33 cellular contexts compared by ENCODE assay signal in genomic region chr2:72050734-72051133, GRCh38.
"Had no signal": no experiment of that assay in that cellular context is flagged by ENCODE, and none has a peak within 500 bp of the region (broad histone marks: within the 10 kb centered on the region; RNA-seq: fewer than 3 reads in every experiment).

No MANE protein-coding gene starts in this region.

- H3K4me3 ChIP-seq: esophagus muscularis mucosa, gastrocnemius medialis had no signal

- H3K4me3 Mint-ChIP-seq: activated B cell treated with CpG ODN at 0.5 μM for 24 hours; activated CD8-positive, alpha-beta T cell treated with anti-CD3 and anti-CD28 coated beads for 36 hours; activated naive CD8-positive, alpha-beta T cell; activated T-cell treated with anti-CD3 and anti-CD28 coated beads, Interleukin-2, amount 50 U/mL, for 4 hours; activated T-helper 17 cell treated with anti-CD3 and anti-CD28 coated beads, Interleukin-2, amount 50 U/mL, for 72 hours; effector memory CD8-positive, alpha-beta T cell; T-helper 17 cell; T-helper 2 cell treated with Interferon-gamma antibody and Interleukin-4, amounts not matched to agents 5 μg/mL and 100 μg/mL, for 36 hours had no signal

- ATAC-seq: activated CD4-positive, CD25-positive, alpha-beta regulatory T cell treated with anti-CD3 and anti-CD28 coated beads, Interleukin-2, amount 50 U/mL, for 24 hours; activated CD8-positive, alpha-beta T cell treated with anti-CD3 and anti-CD28 coated beads for 36 hours; activated T-cell treated with anti-CD3 and anti-CD28 coated beads, Interleukin-2, amount 50 U/mL, for 4 hours; activated T-helper 17 cell treated with anti-CD3 and anti-CD28 coated beads, Interleukin-2, amount 50 U/mL, for 72 hours; effector memory CD8-positive, alpha-beta T cell; foreskin keratinocyte; gastrocnemius medialis; T-helper 17 cell had no signal

- H3K27ac Mint-ChIP-seq: activated B cell treated with CpG ODN at 0.5 μM for 24 hours; activated CD8-positive, alpha-beta T cell treated with anti-CD3 and anti-CD28 coated beads for 36 hours; activated naive CD8-positive, alpha-beta T cell; activated T-helper 17 cell treated with anti-CD3 and anti-CD28 coated beads, Interleukin-2, amount 50 U/mL, for 72 hours; effector memory CD8-positive, alpha-beta T cell; T-helper 17 cell; T-helper 2 cell treated with Interferon-gamma antibody and Interleukin-4, amounts not matched to agents 5 μg/mL and 100 μg/mL, for 36 hours had no signal

- H3K36me3 ChIP-seq: brain microvascular endothelial cell, esophagus muscularis mucosa, gastrocnemius medialis, WERI-Rb-1 had no signal

- H3K27ac ChIP-seq: brain microvascular endothelial cell, esophagus muscularis mucosa, foreskin keratinocyte, gastrocnemius medialis, WERI-Rb-1 had no signal

- H3K4me1 Mint-ChIP-seq: activated B cell treated with CpG ODN at 0.5 μM for 24 hours; activated T-helper 17 cell treated with anti-CD3 and anti-CD28 coated beads, Interleukin-2, amount 50 U/mL, for 72 hours; T-helper 17 cell had no signal

- FAIRE-seq: astrocyte, colon had no signal

- H3K4me1 ChIP-seq: esophagus muscularis mucosa, gastrocnemius medialis had no signal

- H3K27me3 Mint-ChIP-seq: activated B cell treated with CpG ODN at 0.5 μM for 24 hours; activated CD8-positive, alpha-beta T cell treated with anti-CD3 and anti-CD28 coated beads for 36 hours; T-helper 17 cell had no signal

- H3K27me3 ChIP-seq: brain microvascular endothelial cell, esophagus muscularis mucosa, foreskin keratinocyte, gastrocnemius medialis had no signal

- DNase-seq: activated B cell treated with CpG ODN at 0.5 μM for 24 hours; activated CD4-positive, alpha-beta T cell treated with anti-CD3 and anti-CD28 coated beads for 48 hours; activated CD4-positive, alpha-beta T cell treated with anti-CD3 and anti-CD28 coated beads, Interleukin-2, amount 50 U/mL, for 1 hour; activated CD4-positive, alpha-beta T cell treated with anti-CD3 and anti-CD28 coated beads, Interleukin-2, amount 50 U/mL, for 48 hours; activated CD8-positive, alpha-beta memory T cell treated with anti-CD3 and anti-CD28 coated beads for 24 hours; activated CD8-positive, alpha-beta T cell treated with anti-CD3 and anti-CD28 coated beads for 36 hours; activated effector memory CD4-positive, alpha-beta T cell treated with Interleukin-2 at 50 U/mL for 16 hours; activated gamma-delta T cell treated with Interleukin-2 at 50 U/mL for 16 hours; activated naive CD4-positive, alpha-beta T cell treated with anti-CD3 and anti-CD28 coated beads, Interleukin-2, amount 50 U/mL, for 16 hours; activated naive CD4-positive, alpha-beta T cell treated with Interleukin-2 at 50 U/mL for 16 hours; activated T-cell treated with anti-CD3 and anti-CD28 coated beads, Interleukin-2, amount 50 U/mL, for 4 hours; amniotic stem cell; anterior cingulate cortex; brain microvascular endothelial cell; caudate nucleus; cortex of kidney; dermis blood vessel endothelial cell; effector CD4-positive, alpha-beta T cell; effector memory CD8-positive, alpha-beta T cell; erythroblast; foreskin keratinocyte; gastrocnemius medialis; T-helper 1 cell; T-helper 17 cell; T1000; WERI-Rb-1 had no signal

- H3K9me3 Mint-ChIP-seq: activated CD8-positive, alpha-beta T cell treated with anti-CD3 and anti-CD28 coated beads for 36 hours; T-helper 2 cell treated with Interferon-gamma antibody and Interleukin-4, amounts not matched to agents 5 μg/mL and 100 μg/mL, for 36 hours had no signal
